3 cellular contexts compared by ENCODE assay signal in genomic region chr5:58739051-58739450, GRCh38.
TF ChIP-seq lines count a peak whose summit lies in the region.

No MANE protein-coding gene starts in this region.

TF ChIP-seq in A549, 52 proteins besides CTCF, POLR2A, EP300 and RAD21:
- TF ChIP-seq PBX3 (IDR thresholded peaks at IDR 0.05), result no peak
- TF ChIP-seq MAFK (IDR thresholded peaks at IDR 0.05; ENCODE audit: partially characterized antibody), result peak; percentile 88

TF ChIP-seq in IMR-90, 13 proteins besides CTCF, POLR2A, EP300 and RAD21:
- TF ChIP-seq CEBPB (IDR thresholded peaks at IDR 0.05; ENCODE audit: low read depth, low read length), result no peak
- TF ChIP-seq MAZ (IDR thresholded peaks at IDR 0.05; ENCODE audit: borderline replicate concordance, low read depth, low read length), result no peak
- TF ChIP-seq MAFK (IDR thresholded peaks at IDR 0.05; ENCODE audit: low read depth, low read length), result peak; percentile 80

TF ChIP-seq in H1, 55 proteins besides CTCF, POLR2A, EP300 and RAD21:
- TF ChIP-seq MAFK (IDR thresholded peaks at IDR 0.05; ENCODE audit: low read depth, low read length), result 0 out of 2 replicates have a peak, but pooled peaks have one; percentile 24
- TF ChIP-seq JUN (IDR thresholded peaks at IDR 0.05; ENCODE audit: low read depth, low read length), result no peak
- TF ChIP-seq BCL11A (IDR thresholded peaks at IDR 0.05; ENCODE audit: low read depth in 2 of 2, low read length in 2 of 2), result no peak
- no peak for TF ChIP-seq CEBPB (IDR thresholded peaks at IDR 0.05; ENCODE audit: low read depth, low read length)
- no peak for TF ChIP-seq RFX5 (IDR thresholded peaks at IDR 0.05; ENCODE audit: borderline replicate concordance, low read depth, low read length)
- TF ChIP-seq BACH1 (IDR thresholded peaks at IDR 0.05; ENCODE audit: low read length), result no peak
- TF ChIP-seq FOSL1 (IDR thresholded peaks at IDR 0.05; ENCODE audit: insufficient read depth, low read depth, low read length), result no peak
- no peak for TF ChIP-seq HDAC2 (IDR thresholded peaks at IDR 0.05; ENCODE audit: borderline replicate concordance in 1 of 2, low read depth in 2 of 2, low read length in 2 of 2)
- TF ChIP-seq GTF2F1 (IDR thresholded peaks at IDR 0.05; ENCODE audit: borderline replicate concordance, low read depth, low read length), result no peak
